ENCODE assay signal across 2 cellular contexts in the genomic region with DNA sequence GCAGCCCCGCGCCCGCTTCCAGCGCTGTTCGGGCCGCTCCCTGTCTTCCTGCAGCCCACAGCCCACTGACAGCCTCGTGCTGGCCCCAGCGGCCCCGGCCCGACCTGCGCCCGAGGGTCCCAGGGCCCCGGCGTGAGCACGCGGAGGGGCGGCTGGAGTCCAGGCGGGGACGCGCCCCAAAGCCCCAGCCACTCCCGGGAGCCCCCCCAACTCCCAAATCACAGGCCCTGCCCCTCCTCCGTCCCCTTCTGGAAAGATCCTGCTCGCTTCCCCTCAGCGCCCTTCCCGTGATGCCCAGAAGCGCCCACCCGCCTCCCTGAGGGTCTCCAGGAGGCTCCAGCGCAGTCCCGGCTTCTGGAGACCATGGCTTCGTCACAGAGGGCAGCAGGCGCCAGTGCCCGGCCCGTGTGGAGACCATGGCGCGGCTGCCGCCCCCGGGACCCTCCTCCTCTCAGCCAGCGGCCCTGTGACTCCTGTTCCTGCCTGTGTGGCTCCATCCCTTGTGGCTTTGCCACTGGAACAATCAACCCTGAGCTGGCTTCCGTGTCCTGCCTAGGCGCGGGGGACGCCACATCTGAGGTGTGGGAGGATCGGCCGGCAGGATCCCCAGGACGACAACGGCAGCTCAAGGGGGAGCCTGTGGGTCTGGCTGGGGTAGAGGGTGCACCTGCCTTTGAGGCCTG.
TF ChIP-seq lines count a peak whose summit lies in the region.

No MANE protein-coding gene starts in this region.

TF ChIP-seq in HCT116, 20 proteins besides CTCF, POLR2A, EP300 and RAD21:
- TF ChIP-seq CBX3 (IDR thresholded peaks at IDR 0.05; ENCODE audit: low read depth) (no peak), CEBPB (IDR thresholded peaks at IDR 0.05; ENCODE audit: low read depth) (no peak), YY1 (IDR thresholded peaks at IDR 0.05; ENCODE audit: extremely low read depth, insufficient replicate concordance, low read depth, low read length) (no peak), FOSL1 (IDR thresholded peaks at IDR 0.05; ENCODE audit: low read depth) (no peak), EZH2 (IDR thresholded peaks at IDR 0.05) (no peak), ZNF274 (IDR thresholded peaks at IDR 0.05; ENCODE audit: low read depth, low read length) (no peak), JUND (IDR thresholded peaks at IDR 0.05) (no peak)
- TF ChIP-seq, protein P1, sequence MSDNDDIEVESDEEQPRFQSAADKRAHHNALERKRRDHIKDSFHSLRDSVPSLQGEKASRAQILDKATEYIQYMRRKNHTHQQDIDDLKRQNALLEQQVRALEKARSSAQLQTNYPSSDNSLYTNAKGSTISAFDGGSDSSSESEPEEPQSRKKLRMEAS (IDR thresholded peaks at IDR 0.05): no peak
- TF ChIP-seq, protein P2, sequence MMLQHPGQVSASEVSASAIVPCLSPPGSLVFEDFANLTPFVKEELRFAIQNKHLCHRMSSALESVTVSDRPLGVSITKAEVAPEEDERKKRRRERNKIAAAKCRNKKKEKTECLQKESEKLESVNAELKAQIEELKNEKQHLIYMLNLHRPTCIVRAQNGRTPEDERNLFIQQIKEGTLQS (IDR thresholded peaks at IDR 0.05): no peak
- TF ChIP-seq, protein P3, sequence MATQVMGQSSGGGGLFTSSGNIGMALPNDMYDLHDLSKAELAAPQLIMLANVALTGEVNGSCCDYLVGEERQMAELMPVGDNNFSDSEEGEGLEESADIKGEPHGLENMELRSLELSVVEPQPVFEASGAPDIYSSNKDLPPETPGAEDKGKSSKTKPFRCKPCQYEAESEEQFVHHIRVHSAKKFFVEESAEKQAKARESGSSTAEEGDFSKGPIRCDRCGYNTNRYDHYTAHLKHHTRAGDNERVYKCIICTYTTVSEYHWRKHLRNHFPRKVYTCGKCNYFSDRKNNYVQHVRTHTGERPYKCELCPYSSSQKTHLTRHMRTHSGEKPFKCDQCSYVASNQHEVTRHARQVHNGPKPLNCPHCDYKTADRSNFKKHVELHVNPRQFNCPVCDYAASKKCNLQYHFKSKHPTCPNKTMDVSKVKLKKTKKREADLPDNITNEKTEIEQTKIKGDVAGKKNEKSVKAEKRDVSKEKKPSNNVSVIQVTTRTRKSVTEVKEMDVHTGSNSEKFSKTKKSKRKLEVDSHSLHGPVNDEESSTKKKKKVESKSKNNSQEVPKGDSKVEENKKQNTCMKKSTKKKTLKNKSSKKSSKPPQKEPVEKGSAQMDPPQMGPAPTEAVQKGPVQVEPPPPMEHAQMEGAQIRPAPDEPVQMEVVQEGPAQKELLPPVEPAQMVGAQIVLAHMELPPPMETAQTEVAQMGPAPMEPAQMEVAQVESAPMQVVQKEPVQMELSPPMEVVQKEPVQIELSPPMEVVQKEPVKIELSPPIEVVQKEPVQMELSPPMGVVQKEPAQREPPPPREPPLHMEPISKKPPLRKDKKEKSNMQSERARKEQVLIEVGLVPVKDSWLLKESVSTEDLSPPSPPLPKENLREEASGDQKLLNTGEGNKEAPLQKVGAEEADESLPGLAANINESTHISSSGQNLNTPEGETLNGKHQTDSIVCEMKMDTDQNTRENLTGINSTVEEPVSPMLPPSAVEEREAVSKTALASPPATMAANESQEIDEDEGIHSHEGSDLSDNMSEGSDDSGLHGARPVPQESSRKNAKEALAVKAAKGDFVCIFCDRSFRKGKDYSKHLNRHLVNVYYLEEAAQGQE (IDR thresholded peaks at IDR 0.05; ENCODE audit: low read depth): no peak
TF ChIP-seq in HCT116: peak in this region for 0.

TF ChIP-seq in HepG2, 621 proteins besides CTCF, POLR2A, EP300 and RAD21 (continues in another document):
- TF ChIP-seq ZNF143 (CRISPR knock-in tag; IDR thresholded peaks at IDR 0.05): 0 out of 2 replicates have a peak, but pooled peaks have one; percentile 10
- no peak for TF ChIP-seq DNMT1 (CRISPR knock-in tag; IDR thresholded peaks at IDR 0.05)
- no peak for TF ChIP-seq ATF2 (CRISPR knock-in tag; IDR thresholded peaks at IDR 0.05)
- peak; percentile 64; the same call in 1 of the 2 replicates for TF ChIP-seq ZBTB38 (CRISPR knock-in tag; IDR thresholded peaks at IDR 0.05)
- TF ChIP-seq, protein P4, sequence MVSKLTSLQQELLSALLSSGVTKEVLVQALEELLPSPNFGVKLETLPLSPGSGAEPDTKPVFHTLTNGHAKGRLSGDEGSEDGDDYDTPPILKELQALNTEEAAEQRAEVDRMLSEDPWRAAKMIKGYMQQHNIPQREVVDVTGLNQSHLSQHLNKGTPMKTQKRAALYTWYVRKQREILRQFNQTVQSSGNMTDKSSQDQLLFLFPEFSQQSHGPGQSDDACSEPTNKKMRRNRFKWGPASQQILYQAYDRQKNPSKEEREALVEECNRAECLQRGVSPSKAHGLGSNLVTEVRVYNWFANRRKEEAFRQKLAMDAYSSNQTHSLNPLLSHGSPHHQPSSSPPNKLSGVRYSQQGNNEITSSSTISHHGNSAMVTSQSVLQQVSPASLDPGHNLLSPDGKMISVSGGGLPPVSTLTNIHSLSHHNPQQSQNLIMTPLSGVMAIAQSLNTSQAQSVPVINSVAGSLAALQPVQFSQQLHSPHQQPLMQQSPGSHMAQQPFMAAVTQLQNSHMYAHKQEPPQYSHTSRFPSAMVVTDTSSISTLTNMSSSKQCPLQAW (CRISPR knock-in tag; IDR thresholded peaks at IDR 0.05): peak; percentile 52; the same call in 1 of the 2 replicates
- 0 out of 2 replicates have a peak, but pooled peaks have one; percentile 19 for TF ChIP-seq ZNF576 (CRISPR knock-in tag; IDR thresholded peaks at IDR 0.05)
- TF ChIP-seq, protein P5, sequence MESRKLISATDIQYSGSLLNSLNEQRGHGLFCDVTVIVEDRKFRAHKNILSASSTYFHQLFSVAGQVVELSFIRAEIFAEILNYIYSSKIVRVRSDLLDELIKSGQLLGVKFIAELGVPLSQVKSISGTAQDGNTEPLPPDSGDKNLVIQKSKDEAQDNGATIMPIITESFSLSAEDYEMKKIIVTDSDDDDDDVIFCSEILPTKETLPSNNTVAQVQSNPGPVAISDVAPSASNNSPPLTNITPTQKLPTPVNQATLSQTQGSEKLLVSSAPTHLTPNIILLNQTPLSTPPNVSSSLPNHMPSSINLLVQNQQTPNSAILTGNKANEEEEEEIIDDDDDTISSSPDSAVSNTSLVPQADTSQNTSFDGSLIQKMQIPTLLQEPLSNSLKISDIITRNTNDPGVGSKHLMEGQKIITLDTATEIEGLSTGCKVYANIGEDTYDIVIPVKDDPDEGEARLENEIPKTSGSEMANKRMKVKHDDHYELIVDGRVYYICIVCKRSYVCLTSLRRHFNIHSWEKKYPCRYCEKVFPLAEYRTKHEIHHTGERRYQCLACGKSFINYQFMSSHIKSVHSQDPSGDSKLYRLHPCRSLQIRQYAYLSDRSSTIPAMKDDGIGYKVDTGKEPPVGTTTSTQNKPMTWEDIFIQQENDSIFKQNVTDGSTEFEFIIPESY (CRISPR knock-in tag; IDR thresholded peaks at IDR 0.05): peak; percentile 63; the same call in 1 of the 2 replicates
- peak; percentile 35; the same call in 1 of the 2 replicates for TF ChIP-seq ZNF333 (CRISPR knock-in tag; IDR thresholded peaks at IDR 0.05; ENCODE audit: borderline replicate concordance)
- peak; percentile 60; the same call in 1 of the 2 replicates for TF ChIP-seq ZFP91 (CRISPR knock-in tag; IDR thresholded peaks at IDR 0.05; ENCODE audit: borderline replicate concordance)
- no peak for TF ChIP-seq TARDBP (CRISPR knock-in tag; IDR thresholded peaks at IDR 0.05)
- 0 out of 2 replicates have a peak, but pooled peaks have one; percentile 15 for TF ChIP-seq ZNF619 (CRISPR knock-in tag; IDR thresholded peaks at IDR 0.05)
- TF ChIP-seq ARNTL (CRISPR knock-in tag; IDR thresholded peaks at IDR 0.05): 0 out of 2 replicates have a peak, but pooled peaks have one; percentile 4
- TF ChIP-seq, protein P6, sequence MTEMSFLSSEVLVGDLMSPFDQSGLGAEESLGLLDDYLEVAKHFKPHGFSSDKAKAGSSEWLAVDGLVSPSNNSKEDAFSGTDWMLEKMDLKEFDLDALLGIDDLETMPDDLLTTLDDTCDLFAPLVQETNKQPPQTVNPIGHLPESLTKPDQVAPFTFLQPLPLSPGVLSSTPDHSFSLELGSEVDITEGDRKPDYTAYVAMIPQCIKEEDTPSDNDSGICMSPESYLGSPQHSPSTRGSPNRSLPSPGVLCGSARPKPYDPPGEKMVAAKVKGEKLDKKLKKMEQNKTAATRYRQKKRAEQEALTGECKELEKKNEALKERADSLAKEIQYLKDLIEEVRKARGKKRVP (CRISPR knock-in tag; IDR thresholded peaks at IDR 0.05): no peak
- TF ChIP-seq ZNF564 (CRISPR knock-in tag; IDR thresholded peaks at IDR 0.05): no peak
- TF ChIP-seq ZHX1 (CRISPR knock-in tag; IDR thresholded peaks at IDR 0.05; ENCODE audit: low read depth): 0 out of 2 replicates have a peak, but pooled peaks have one; percentile 36
- TF ChIP-seq ZNF589 (CRISPR knock-in tag; conservative IDR thresholded peaks at IDR 0.05): peak; percentile 28; the same call in 1 of the 2 replicates
- TF ChIP-seq ZNF768 (CRISPR knock-in tag; IDR thresholded peaks at IDR 0.05): peak; percentile 31; the same call in 1 of the 2 replicates
- TF ChIP-seq, protein P7, sequence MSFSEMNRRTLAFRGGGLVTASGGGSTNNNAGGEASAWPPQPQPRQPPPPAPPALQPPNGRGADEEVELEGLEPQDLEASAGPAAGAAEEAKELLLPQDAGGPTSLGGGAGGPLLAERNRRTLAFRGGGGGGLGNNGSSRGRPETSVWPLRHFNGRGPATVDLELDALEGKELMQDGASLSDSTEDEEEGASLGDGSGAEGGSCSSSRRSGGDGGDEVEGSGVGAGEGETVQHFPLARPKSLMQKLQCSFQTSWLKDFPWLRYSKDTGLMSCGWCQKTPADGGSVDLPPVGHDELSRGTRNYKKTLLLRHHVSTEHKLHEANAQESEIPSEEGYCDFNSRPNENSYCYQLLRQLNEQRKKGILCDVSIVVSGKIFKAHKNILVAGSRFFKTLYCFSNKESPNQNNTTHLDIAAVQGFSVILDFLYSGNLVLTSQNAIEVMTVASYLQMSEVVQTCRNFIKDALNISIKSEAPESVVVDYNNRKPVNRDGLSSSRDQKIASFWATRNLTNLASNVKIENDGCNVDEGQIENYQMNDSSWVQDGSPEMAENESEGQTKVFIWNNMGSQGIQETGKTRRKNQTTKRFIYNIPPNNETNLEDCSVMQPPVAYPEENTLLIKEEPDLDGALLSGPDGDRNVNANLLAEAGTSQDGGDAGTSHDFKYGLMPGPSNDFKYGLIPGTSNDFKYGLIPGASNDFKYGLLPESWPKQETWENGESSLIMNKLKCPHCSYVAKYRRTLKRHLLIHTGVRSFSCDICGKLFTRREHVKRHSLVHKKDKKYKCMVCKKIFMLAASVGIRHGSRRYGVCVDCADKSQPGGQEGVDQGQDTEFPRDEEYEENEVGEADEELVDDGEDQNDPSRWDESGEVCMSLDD (CRISPR knock-in tag; IDR thresholded peaks at IDR 0.05; ENCODE audit: borderline replicate concordance): no peak
- TF ChIP-seq, protein P8, sequence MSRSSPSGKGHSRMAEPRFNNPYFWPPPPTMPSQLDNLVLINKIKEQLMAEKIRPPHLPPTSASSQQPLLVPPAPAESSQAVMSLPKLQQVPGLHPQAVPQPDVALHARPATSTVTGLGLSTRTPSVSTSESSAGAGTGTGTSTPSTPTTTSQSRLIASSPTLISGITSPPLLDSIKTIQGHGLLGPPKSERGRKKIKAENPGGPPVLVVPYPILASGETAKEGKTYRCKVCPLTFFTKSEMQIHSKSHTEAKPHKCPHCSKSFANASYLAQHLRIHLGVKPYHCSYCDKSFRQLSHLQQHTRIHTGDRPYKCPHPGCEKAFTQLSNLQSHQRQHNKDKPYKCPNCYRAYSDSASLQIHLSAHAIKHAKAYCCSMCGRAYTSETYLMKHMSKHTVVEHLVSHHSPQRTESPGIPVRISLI (CRISPR knock-in tag; IDR thresholded peaks at IDR 0.05; ENCODE audit: borderline replicate concordance): no peak
- peak; percentile 61; the same call in 1 of the 2 replicates for TF ChIP-seq ARHGAP35 (CRISPR knock-in tag; IDR thresholded peaks at IDR 0.05; ENCODE audit: borderline replicate concordance)
- no peak for TF ChIP-seq FOXA1 (IDR thresholded peaks at IDR 0.05)
- 0 out of 2 replicates have a peak, but pooled peaks have one; percentile 3 for TF ChIP-seq FOXA1 (CRISPR knock-in tag; IDR thresholded peaks at IDR 0.05)
- no peak for TF ChIP-seq GZF1 (CRISPR knock-in tag; IDR thresholded peaks at IDR 0.05)
- 0 out of 2 replicates have a peak, but pooled peaks have one; percentile 31 for TF ChIP-seq EED (CRISPR knock-in tag; IDR thresholded peaks at IDR 0.05)
- 0 out of 2 replicates have a peak, but pooled peaks have one; percentile 72 for TF ChIP-seq NR3C1 (CRISPR knock-in tag; IDR thresholded peaks at IDR 0.05)
- no peak for TF ChIP-seq LCORL (IDR thresholded peaks at IDR 0.05)
- no peak for TF ChIP-seq LCORL (CRISPR knock-in tag; IDR thresholded peaks at IDR 0.05)
